Comparison of ENCODE assay signal across 8 cellular contexts in the genomic region with DNA sequence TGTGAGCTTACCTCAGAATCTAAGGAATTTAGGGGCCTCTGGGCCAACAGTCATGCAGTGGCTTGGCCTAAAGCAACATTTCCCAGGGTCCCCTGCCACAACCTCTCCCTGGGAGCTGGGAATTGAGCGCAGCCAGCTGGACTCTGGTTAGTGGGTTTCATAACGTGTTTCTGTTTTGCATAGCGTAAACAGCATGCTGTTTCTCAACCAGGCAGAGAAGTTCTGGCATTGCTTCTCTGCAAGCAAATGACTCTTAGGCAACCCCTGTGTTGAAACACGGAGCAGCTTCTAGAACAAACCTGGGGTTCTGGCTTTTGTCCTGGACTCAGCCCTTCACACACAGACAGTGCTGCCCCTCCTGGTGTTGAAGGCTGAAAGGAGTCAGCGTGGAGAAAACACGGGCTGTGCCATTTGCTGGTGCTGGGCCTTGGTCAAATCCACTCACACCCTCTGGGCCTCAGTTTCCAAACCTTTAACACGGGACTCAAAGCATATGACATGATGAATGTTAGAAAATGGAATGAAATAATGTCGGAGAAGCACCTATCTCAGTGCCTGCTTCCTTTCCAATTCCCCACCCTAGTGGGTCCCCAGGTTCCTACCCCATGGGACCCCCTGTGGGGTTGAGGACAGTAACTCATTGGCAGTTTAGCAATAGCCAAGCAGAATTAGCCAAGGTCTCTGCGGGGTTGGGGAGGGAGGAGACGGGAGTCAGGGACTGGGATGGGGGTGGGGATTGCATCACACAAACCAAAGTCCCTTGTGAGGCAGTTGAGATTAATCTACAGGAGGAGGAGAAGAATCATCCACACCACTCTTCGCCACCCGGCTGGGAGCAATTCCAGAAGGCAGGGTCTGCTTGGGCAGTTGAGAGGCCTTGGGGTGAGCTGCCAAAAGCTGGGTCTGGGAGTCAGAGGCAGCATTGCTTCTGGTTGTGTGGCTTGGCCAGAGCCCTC. TPM values are rescaled to one million over a fixed set of nuclear protein-coding genes. Genes with fewer than 3 reads are reported as not detected.
DNase-seq lines count a peak whose midpoint lies in the region; ATAC-seq, FAIRE-seq and TF ChIP-seq lines count a peak whose summit lies in the region.

No MANE protein-coding gene starts in this region.

- no peaks in the 10 kb centered on the region for H3K27me3 ChIP-seq in BJ (ENCODE audit: control insufficient read depth, insufficient read depth, low read length)
- H3K27me3 ChIP-seq in heart right ventricle, result no peaks in the 10 kb centered on the region
- H3K27me3 ChIP-seq in trophoblast cell (ENCODE audit: insufficient read depth, low read length), result no peaks in the 10 kb centered on the region

- TF ChIP-seq POLR2A in GM12891 (IDR thresholded peaks at IDR 0.05; ENCODE audit: low read depth, low read length), result no peak

- H3K79me1 ChIP-seq in trophoblast cell (ENCODE audit: low read length), result peaks cover 7% of the 10 kb centered on the region

- peak overlapping the region; percentile 77 for H4K91ac ChIP-seq in trophoblast cell (ENCODE audit: low read depth, low read length)

- H3K4me3 ChIP-seq in BJ (ENCODE audit: low read depth, low read length), result no peak overlapping the region
- peak overlapping the region in 2 of 10 donors; percentile 7 to 41 for H3K4me3 ChIP-seq in heart right ventricle
- H3K4me3 ChIP-seq in trophoblast cell (ENCODE audit: low read depth, low read length), result no peak overlapping the region

- H3K27ac ChIP-seq in angular gyrus (ENCODE audit: low read depth, low read length), result peak overlapping the region; percentile 38
- peak overlapping the region in 9 of 10 donors; percentile 20 to 93 (median 73) for H3K27ac ChIP-seq in heart right ventricle
- peak overlapping the region; percentile 87 for H3K27ac ChIP-seq in trophoblast cell (ENCODE audit: low read depth, low read length)

- peak overlapping the region; percentile 14 for H3K4me2 ChIP-seq in trophoblast cell (ENCODE audit: low read length)

- DNase-seq in BJ (ENCODE audit: low read depth), result peak; percentile 76
- DNase-seq in heart right ventricle, result peak; percentile 62 to 78
- peak; percentile 60 to 76 for DNase-seq in trophoblast cell
- no peak for DNase-seq in NCI-H748 (lab: John Stamatoyannopoulos, UW; ENCODE audit: unreplicated experiment)
- no peak for DNase-seq in SHP77 (lab: John Stamatoyannopoulos, UW)
- no peak for DNase-seq in GM12891 (ENCODE audit: insufficient read length, low spot score)

- H3K79me2 ChIP-seq in trophoblast cell (ENCODE audit: control insufficient read depth, insufficient read depth, low read length, poor library complexity), result no peaks in the 10 kb centered on the region

- no peak overlapping the region for H3K23ac ChIP-seq in trophoblast cell (ENCODE audit: low read length)

- H3K18ac ChIP-seq in trophoblast cell (ENCODE audit: low read length), result peak overlapping the region; percentile 66

- peak overlapping the region; percentile 46 for H4K8ac ChIP-seq in trophoblast cell (ENCODE audit: low read depth, low read length)

- no peak overlapping the region for H3K9ac ChIP-seq in trophoblast cell (ENCODE audit: low read length)

- peak overlapping the region; percentile 42 for H2AK5ac ChIP-seq in trophoblast cell (ENCODE audit: low read length)

- H3K14ac ChIP-seq in trophoblast cell (ENCODE audit: low read length), result peak overlapping the region; percentile 76

- CTCF ChIA-PET in BJ (lab: Yijun Ruan, JAX), result interaction anchor here (0.6 to 1.1 kb wide), 2 partner anchors 63 to 77 kb away, joined by 3 to 4 read pairs; no protein-coding TSS in a partner anchor

- peaks cover 0 to 57% (median 10%) of the 10 kb centered on the region in 9 donors for H3K4me1 ChIP-seq in heart right ventricle
- H3K4me1 ChIP-seq in trophoblast cell (ENCODE audit: control insufficient read depth in 1 of 2, insufficient read depth in 2 of 2, low read length in 2 of 2), result peaks cover 19 to 22% of the 10 kb centered on the region in 2 experiments

- peak overlapping the region; percentile 74 for H2BK120ac ChIP-seq in trophoblast cell (ENCODE audit: insufficient read depth, low read length, poor library complexity)

- peak; percentile 83 to 92 (median 89) for ATAC-seq in heart right ventricle
- no peak for ATAC-seq in GM19035 (IDR thresholded peaks at IDR 0.05; ENCODE audit: unreplicated experiment)

- TF ChIP-seq CTCF in BJ (IDR thresholded peaks at IDR 0.05; ENCODE audit: insufficient read depth, low read depth, low read length) (peak; percentile 36), heart right ventricle (IDR thresholded peaks at IDR 0.05) (peak in 1 of 9 donors; percentile 7)

- intact Hi-C loops in heart right ventricle (cut with DNase I), result no loop called here

- 52 to 61% methylated on average over 12 of the region's 12 CpGs for WGBS in heart right ventricle, 2 donors
- WGBS in trophoblast cell (ENCODE audit: extremely low coverage, insufficient coverage, insufficient read length), result no CpG with 5 or more reads among the region's 12 CpGs

- peak overlapping the region; percentile 59 for H2AFZ ChIP-seq in trophoblast cell (ENCODE audit: insufficient read depth, low read length, poor library complexity)

- H4K12ac ChIP-seq in trophoblast cell (ENCODE audit: low read depth, low read length), result peak overlapping the region; percentile 85

- POLR2A ChIA-PET in BJ (lab: Charles Lee), result no interaction called here

- no peaks in the 10 kb centered on the region for H3K36me3 ChIP-seq in BJ (ENCODE audit: control insufficient read depth, insufficient read depth, low read length)
- no peaks in the 10 kb centered on the region for H3K36me3 ChIP-seq in heart right ventricle
- no peaks in the 10 kb centered on the region for H3K36me3 ChIP-seq in trophoblast cell (ENCODE audit: control insufficient read depth in 1 of 2, insufficient read depth in 2 of 2, low read length in 2 of 2)

- peak overlapping the region; percentile 62 for H2BK12ac ChIP-seq in trophoblast cell (ENCODE audit: low read length)

- no peak overlapping the region for H3K4ac ChIP-seq in trophoblast cell (ENCODE audit: low read depth, low read length)

- H2BK5ac ChIP-seq in trophoblast cell (ENCODE audit: low read depth, low read length, poor library complexity), result peak overlapping the region; percentile 78

- H3K9me3 ChIP-seq in heart right ventricle, result no peaks in the 10 kb centered on the region
- H3K9me3 ChIP-seq in trophoblast cell (ENCODE audit: insufficient read depth, low read depth, low read length), result peaks cover under 1% of the 10 kb centered on the region

- FAIRE-seq in GM12891 (lab: Jason Lieb, UNC), result no peak

TF ChIP-seq in GM12891, 5 proteins besides CTCF, POLR2A, EP300 and RAD21:
- TF ChIP-seq POU2F2 (IDR thresholded peaks at IDR 0.05; ENCODE audit: low read depth, low read length) (no peak), SPI1 (IDR thresholded peaks at IDR 0.05; ENCODE audit: low read depth, low read length) (no peak), POLR2AphosphoS5 (IDR thresholded peaks at IDR 0.05; ENCODE audit: low read depth, low read length) (no peak), PAX5 (IDR thresholded peaks at IDR 0.05; ENCODE audit: insufficient read depth, low read length, severe bottlenecking) (no peak), TAF1 (IDR thresholded peaks at IDR 0.05; ENCODE audit: low read depth, low read length) (no peak)

RNA-seq across cellular contexts. Expression of gene IL1R2, which starts 30.2 kb away (rescaled TPM):
- polyA plus RNA-seq in BJ (2011; rRNA removed) (not detected in 2 replicates), heart right ventricle (1 to 10 TPM; 1.9 to 9.4 TPM)
- not detected in 2 replicates for polyA minus RNA-seq in BJ (2011; rRNA and poly(A)+ RNA removed)
- 1 to 10 TPM in 4 of 10 donors, under 1 TPM in 4, not detected in 2; 0.34 to 3.0 (median 0.80) TPM for total RNA-seq in heart right ventricle
- 1.0 and 1.4 TPM in 2 replicates for polyA plus RNA-seq in trophoblast cell (2013)
- 0.62 TPM for polyA plus RNA-seq in GM12891 (2012; ENCODE audit: low read depth, missing spikeins)

Comparison
In these comparisons a context has a peak if more than half of its experiments do, and no peak if none do; other contexts are left out.
1. DNase-seq: peak in BJ (single experiment), heart right ventricle (2 of 2) and trophoblast cell (2 of 2); none in NCI-H748 (single experiment), SHP77 (0 of 2) and GM12891 (single experiment).
2. Peak in every context shown above with its lines, with median percentiles within 50 percentile points of each other: H3K27ac ChIP-seq.